ENCODE assay signal across 23 cellular contexts in genomic region chr3:14227866-14228265, GRCh38. TPM values are rescaled to one million over a fixed set of nuclear protein-coding genes. Genes with fewer than 3 reads are reported as not detected.
DNase-seq lines count a peak whose midpoint lies in the region; ATAC-seq, FAIRE-seq and TF ChIP-seq lines count a peak whose summit lies in the region.
"Had no signal": no experiment of that assay in that cellular context is flagged by ENCODE, and none has a peak within 500 bp of the region (broad histone marks: within the 10 kb centered on the region; RNA-seq: fewer than 3 reads in every experiment).

No MANE protein-coding gene starts in this region.

- DNase-seq in LNCaP clone FGC (ENCODE audit: low read depth) = peak; percentile 72
- peak; percentile 92 for DNase-seq in bronchial epithelial cell (ENCODE audit: low read depth)
- no peak for DNase-seq in osteoblast (ENCODE audit: insufficient read length, low spot score, missing footprints)
- no peak for DNase-seq in HTR-8/SVneo (ENCODE audit: insufficient read length, low spot score)
- no peak for DNase-seq in CD4-positive, alpha-beta T cell
- no peak for DNase-seq in endothelial cell (ENCODE audit: low spot score)
- DNase-seq: activated T-cell treated with anti-CD3 and anti-CD28 coated beads, Interleukin-2, amount 50 U/mL, for 24 hours; adrenal gland; CD4-positive, CD25-positive, alpha-beta regulatory T cell; immature natural killer cell; left ventricle myocardium superior; NCI-H1105; NCI-H774; psoas muscle; stimulated activated CD4-positive, alpha-beta T cell treated with anti-CD3 and anti-CD28 coated beads, Interleukin-2, amount 100 ng/mL, for 24 hours; testis had no signal

- H3K79me2 ChIP-seq in DOHH2 (ENCODE audit: control insufficient read depth, low read length) (no peaks in the 10 kb centered on the region), osteoblast (ENCODE audit: insufficient read depth, low read length) (no peaks in the 10 kb centered on the region)

- TF ChIP-seq CTCF in DOHH2 (IDR thresholded peaks at IDR 0.05; ENCODE audit: low read depth, low read length, poor library complexity, severe bottlenecking) (no peak), LNCaP clone FGC (IDR thresholded peaks at IDR 0.05; ENCODE audit: control insufficient read depth, extremely low read depth, insufficient read depth) (no peak), bronchial epithelial cell (IDR thresholded peaks at IDR 0.05; ENCODE audit: insufficient read depth, low read length, severe bottlenecking) (no peak), osteoblast (IDR thresholded peaks at IDR 0.05; ENCODE audit: extremely low read depth, low read depth, low read length) (no peak), endothelial cell (IDR thresholded peaks at IDR 0.05; ENCODE audit: unreplicated experiment) (no peak)
- TF ChIP-seq CTCF in CD4-positive, alpha-beta T cell (IDR thresholded peaks at IDR 0.05) = no peak

- no peak overlapping the region for H3K4me3 Mint-ChIP-seq in CD4-positive, alpha-beta T cell
- H3K4me3 Mint-ChIP-seq in endothelial cell (ENCODE audit: unreplicated experiment) = no peak overlapping the region
- H3K4me3 Mint-ChIP-seq: activated T-cell treated with anti-CD3 and anti-CD28 coated beads, Interleukin-2, amount 50 U/mL, for 24 hours; CD4-positive, CD25-positive, alpha-beta regulatory T cell; dendritic cell treated with granulocyte-macrophage colony-stimulating factor and Interleukin-4, amounts not matched to agents 40 ng/mL and 50 ng/mL, for 4 days; immature natural killer cell; neural crest cell; stimulated activated memory B cell treated with anti-CD40 and anti-IgM and Interleukin-4, amounts not matched to agents 10 μg/mL and 1 μg/mL and 100 μg/mL, for 72 hours had no signal

- POLR2A ChIA-PET in CD4-positive, alpha-beta T cell (lab: Charles Lee) = no interaction called here

- H2AFZ ChIP-seq in osteoblast (ENCODE audit: low read length) = no peak overlapping the region

- no peak for FAIRE-seq in bronchial epithelial cell (lab: Jason Lieb, UNC)
- no peak for FAIRE-seq in HTR-8/SVneo (lab: Jason Lieb, UNC)
- FAIRE-seq: GM12891 had no signal

- no peaks in the 10 kb centered on the region for H3K9me3 Mint-ChIP-seq in CD4-positive, alpha-beta T cell
- H3K9me3 Mint-ChIP-seq in endothelial cell (ENCODE audit: unreplicated experiment) = peaks cover 3% of the 10 kb centered on the region
- H3K9me3 Mint-ChIP-seq: activated T-cell treated with anti-CD3 and anti-CD28 coated beads, Interleukin-2, amount 50 U/mL, for 24 hours; dendritic cell treated with granulocyte-macrophage colony-stimulating factor and Interleukin-4, amounts not matched to agents 40 ng/mL and 50 ng/mL, for 4 days had no signal

- H3F3A ChIP-seq in DOHH2 (ENCODE audit: control insufficient read depth, insufficient read depth) = peaks cover 40% of the 10 kb centered on the region

- CTCF ChIA-PET in CD4-positive, alpha-beta T cell (lab: Charles Lee) = interaction anchor here (1.2 kb wide), 1 partner anchor 331 kb away, joined by 3 read pairs; no protein-coding TSS in a partner anchor

- H3K36me3 ChIP-seq in DOHH2 (ENCODE audit: control insufficient read depth, low read length) (no peaks in the 10 kb centered on the region), bronchial epithelial cell (ENCODE audit: control insufficient read depth, insufficient read depth, low read length) (no peaks in the 10 kb centered on the region), osteoblast (ENCODE audit: insufficient read depth, low read length) (no peaks in the 10 kb centered on the region)
- H3K36me3 ChIP-seq: adrenal gland, cardiac muscle cell had no signal

- H3K4me2 ChIP-seq in DOHH2 (ENCODE audit: low read length) = peak overlapping the region; percentile 90
- H3K4me2 ChIP-seq in osteoblast (ENCODE audit: insufficient read depth, low read length) = no peak overlapping the region

- H3K27ac ChIP-seq in DOHH2 (ENCODE audit: low read depth, low read length) (peak overlapping the region; percentile 93), osteoblast (ENCODE audit: low read depth, low read length) (peak overlapping the region; percentile 44)
- no peak overlapping the region for H3K27ac ChIP-seq in CD4-positive, alpha-beta T cell (ENCODE audit: low read depth, low read length)
- H3K27ac ChIP-seq: adrenal gland, cardiac muscle cell, psoas muscle, testis had no signal

- peaks cover 4% of the 10 kb centered on the region for H3K4me1 Mint-ChIP-seq in CD4-positive, alpha-beta T cell (ENCODE audit: low read depth)
- H3K4me1 Mint-ChIP-seq in endothelial cell (ENCODE audit: unreplicated experiment) = peaks cover 51% of the 10 kb centered on the region
- H3K4me1 Mint-ChIP-seq: stimulated activated memory B cell treated with anti-CD40 and anti-IgM and Interleukin-4, amounts not matched to agents 10 μg/mL and 1 μg/mL and 100 μg/mL, for 72 hours had no signal

- intact Hi-C loops in CD4-positive, alpha-beta T cell (cut with DNase I, micrococcal nuclease) = no loop called here

- H4K20me1 ChIP-seq in DOHH2 (ENCODE audit: control insufficient read depth, insufficient read depth, low read depth, low read length) = no peaks in the 10 kb centered on the region
- no peaks in the 10 kb centered on the region for H4K20me1 ChIP-seq in osteoblast (ENCODE audit: insufficient read depth, low read length)

- H3K4me1 ChIP-seq in DOHH2 (ENCODE audit: control insufficient read depth, low read length) (peaks cover 99% of the 10 kb centered on the region), osteoblast (ENCODE audit: insufficient read depth, low read length) (peaks cover 45% of the 10 kb centered on the region)
- H3K4me1 ChIP-seq: psoas muscle had no signal

- H3K27me3 Mint-ChIP-seq in CD4-positive, alpha-beta T cell = peaks cover 45% of the 10 kb centered on the region
- H3K27me3 Mint-ChIP-seq in endothelial cell (ENCODE audit: unreplicated experiment) = peaks cover 8% of the 10 kb centered on the region

- no peaks in the 10 kb centered on the region for H3K36me3 Mint-ChIP-seq in CD4-positive, alpha-beta T cell (ENCODE audit: low read depth)
- H3K36me3 Mint-ChIP-seq in endothelial cell (ENCODE audit: low read depth, unreplicated experiment) = peaks cover 4% of the 10 kb centered on the region
- H3K36me3 Mint-ChIP-seq: CD4-positive, CD25-positive, alpha-beta regulatory T cell had no signal

- H3K27ac Mint-ChIP-seq in CD4-positive, alpha-beta T cell = no peak overlapping the region
- H3K27ac Mint-ChIP-seq in endothelial cell (ENCODE audit: unreplicated experiment) = no peak overlapping the region
- H3K27ac Mint-ChIP-seq: activated T-cell treated with anti-CD3 and anti-CD28 coated beads, Interleukin-2, amount 50 U/mL, for 24 hours; CD4-positive, CD25-positive, alpha-beta regulatory T cell; dendritic cell treated with granulocyte-macrophage colony-stimulating factor and Interleukin-4, amounts not matched to agents 40 ng/mL and 50 ng/mL, for 4 days; immature natural killer cell; stimulated activated memory B cell treated with anti-CD40 and anti-IgM and Interleukin-4, amounts not matched to agents 10 μg/mL and 1 μg/mL and 100 μg/mL, for 72 hours had no signal

- no peak for ATAC-seq in CD4-positive, alpha-beta T cell (ENCODE audit: poor library complexity)
- ATAC-seq in HG02798 (IDR thresholded peaks at IDR 0.05; ENCODE audit: poor library complexity, unreplicated experiment) = no peak
- ATAC-seq: left ventricle myocardium superior; psoas muscle; stimulated activated memory B cell treated with anti-CD40 and anti-IgM and Interleukin-4, amounts not matched to agents 10 μg/mL and 1 μg/mL and 100 μg/mL, for 72 hours had no signal

- H3K9me2 ChIP-seq in DOHH2 (replicated peaks; ENCODE audit: control insufficient read depth, low read length) = no peaks in the 10 kb centered on the region

- H3K27me3 ChIP-seq in DOHH2 (ENCODE audit: control insufficient read depth, low read length) (no peaks in the 10 kb centered on the region), bronchial epithelial cell (ENCODE audit: control insufficient read depth, insufficient read depth, low read length) (no peaks in the 10 kb centered on the region), osteoblast (ENCODE audit: insufficient read depth, low read length) (no peaks in the 10 kb centered on the region)
- H3K27me3 ChIP-seq in CD4-positive, alpha-beta T cell (ENCODE audit: control insufficient read depth, insufficient read depth, low read length) = peaks cover 17% of the 10 kb centered on the region
- H3K27me3 ChIP-seq: adrenal gland, cardiac muscle cell, testis had no signal

- H3K9me3 ChIP-seq in DOHH2 (ENCODE audit: control insufficient read depth, insufficient read depth, low read length) (no peaks in the 10 kb centered on the region), osteoblast (ENCODE audit: low read depth, low read length) (no peaks in the 10 kb centered on the region)
- no peaks in the 10 kb centered on the region for H3K9me3 ChIP-seq in CD4-positive, alpha-beta T cell (ENCODE audit: control insufficient read depth, low read length)
- H3K9me3 ChIP-seq: adrenal gland, psoas muscle, testis had no signal

- H3K4me3 ChIP-seq in DOHH2 (ENCODE audit: low read length) (peak overlapping the region; percentile 59), LNCaP clone FGC (ENCODE audit: low read depth, low read length) (peak overlapping the region; percentile 13; the same call in 1 of the 2 replicates), bronchial epithelial cell (ENCODE audit: low read depth, low read length) (no peak overlapping the region), osteoblast (ENCODE audit: insufficient read depth, low read length) (no peak overlapping the region)
- H3K4me3 ChIP-seq: adrenal gland, cardiac muscle cell, psoas muscle, testis had no signal

RNA-seq across cellular contexts. Expression of gene LSM3, which starts 49.2 kb away (rescaled TPM):
- 5.5 and 6.6 TPM in 2 replicates for total RNA-seq in bronchial epithelial cell
- total RNA-seq in osteoblast = 5.1 and 5.6 TPM in 2 replicates
- total RNA-seq in CD4-positive, alpha-beta T cell = 1 to 10 TPM; 6.5 to 6.9 TPM
- total RNA-seq in endothelial cell (ENCODE audit: unreplicated experiment) = 14.7 TPM

RNA-seq across cellular contexts. Expression of gene XPC, which starts 49.5 kb away (rescaled TPM):
- total RNA-seq in bronchial epithelial cell = 25.3 and 33.4 TPM in 2 replicates
- 50.1 and 52.1 TPM in 2 replicates for total RNA-seq in osteoblast
- total RNA-seq in CD4-positive, alpha-beta T cell = 10 to 100 TPM; 59.2 to 65.1 TPM
- 35.6 TPM for total RNA-seq in endothelial cell (ENCODE audit: unreplicated experiment)

Comparison
In these comparisons a context has a peak if more than half of its experiments do, and no peak if none do; other contexts are left out.
1. H3K4me3 ChIP-seq: peak in DOHH2 (single experiment) and LNCaP clone FGC (single experiment); none in bronchial epithelial cell (single experiment) and osteoblast (single experiment).
2. DNase-seq: peak in LNCaP clone FGC (single experiment) and bronchial epithelial cell (single experiment); none in osteoblast (single experiment), HTR-8/SVneo (single experiment), CD4-positive, alpha-beta T cell (0 of 10) and endothelial cell (single experiment).